26 cellular contexts compared by ENCODE assay signal in genomic region chr1:2973661-2974593, GRCh38. TPM values are rescaled to one million over a fixed set of nuclear protein-coding genes. Genes with fewer than 3 reads are reported as not detected.
A peak's percentile ranks its signal among the peaks of the same experiment; 100 is the strongest.
DNase-seq lines count a peak whose midpoint lies in the region; ATAC-seq, FAIRE-seq and TF ChIP-seq lines count a peak whose summit lies in the region.
"Had no signal": no experiment of that assay in that cellular context is flagged by ENCODE, and none has a peak within 500 bp of the region (broad histone marks: within the 10 kb centered on the region; RNA-seq: fewer than 3 reads in every experiment).

No MANE protein-coding gene starts in this region.

- peaks cover 3 to 5% of the 10 kb centered on the region in 2 donors for H3K27me3 Mint-ChIP-seq in CD8-positive, alpha-beta memory T cell

- H3K4me3 ChIP-seq in HepG2 (replicated peaks in 1 of 3; ENCODE audit: insufficient read depth in 1 of 3, low read depth in 2 of 3, low read length in 3 of 3), result no peak overlapping the region
- H3K4me3 ChIP-seq in testis, result no peak overlapping the region
- H3K4me3 ChIP-seq in CD8-positive, alpha-beta memory T cell (ENCODE audit: low read length), result no peak overlapping the region
- H3K4me3 ChIP-seq: cardiac muscle cell, gastrocnemius medialis, thyroid gland had no signal

- H3K9me3 Mint-ChIP-seq in CD8-positive, alpha-beta memory T cell, result no peaks in the 10 kb centered on the region
- H3K9me3 Mint-ChIP-seq: naive thymus-derived CD8-positive, alpha-beta T cell had no signal

- peaks cover 0 to 8% (median 1%) of the 10 kb centered on the region in 3 donors for H3K4me1 Mint-ChIP-seq in CD8-positive, alpha-beta memory T cell
- H3K4me1 Mint-ChIP-seq: H9 had no signal

- no peak overlapping the region for H3K9ac ChIP-seq in HepG2 (ENCODE audit: insufficient read depth, low read depth, low read length)
- H3K9ac ChIP-seq: SK-N-SH had no signal

- intact Hi-C loops in HepG2 (cut with micrococcal nuclease; ENCODE audit: unreplicated experiment) (no loop called here), testis (cut with DNase I; ENCODE audit: low total_unique reads) (no loop called here)

- H3K27ac ChIP-seq in HepG2 (ENCODE audit: extremely low read length, insufficient read depth, low read length), result no peak overlapping the region
- no peak overlapping the region for H3K27ac ChIP-seq in testis
- H3K27ac ChIP-seq in CD8-positive, alpha-beta memory T cell (ENCODE audit: low read depth, low read length), result no peak overlapping the region
- H3K27ac ChIP-seq: 22Rv1, cardiac muscle cell, gastrocnemius medialis, thyroid gland had no signal

- TF ChIP-seq EP300 in HepG2 (IDR thresholded peaks at IDR 0.05; ENCODE audit: low read depth in 2 of 2, low read length in 2 of 2) (no peak), HepG2 (CRISPR knock-in tag; IDR thresholded peaks at IDR 0.05; ENCODE audit: borderline replicate concordance) (no peak)

- no peak overlapping the region for H3K4me3 Mint-ChIP-seq in CD8-positive, alpha-beta memory T cell
- H3K4me3 Mint-ChIP-seq: H9; naive thymus-derived CD8-positive, alpha-beta T cell had no signal

- H3K79me2 ChIP-seq in HepG2 (ENCODE audit: insufficient read depth, low read length), result no peaks in the 10 kb centered on the region

- WGBS in HepG2 (ENCODE audit: low lambda C conversion rate), result 17% methylated on average over 1 of the region's 18 CpGs
- WGBS in testis, 2 donors, result 47 to 72% methylated on average over 3 to 18 of the region's 18 CpGs

- TF ChIP-seq POLR2A in HepG2 (IDR thresholded peaks at IDR 0.05; ENCODE audit: insufficient read depth in 1 of 2, low read depth in 2 of 2, low read length in 2 of 2), result no peak
- TF ChIP-seq POLR2A in testis (IDR thresholded peaks at IDR 0.05), result no peak

- no peak overlapping the region for H2AFZ ChIP-seq in HepG2 (ENCODE audit: low read length)

- CTCF ChIA-PET in HepG2 (lab: Yijun Ruan, JAX; ENCODE audit: low intra/inter-chr PET ratio, low total read pairs), result no interaction called here
- CTCF ChIA-PET in CD8-positive, alpha-beta memory T cell (lab: Charles Lee), result no interaction called here

- in situ Hi-C loops in HepG2 (cut with HindIII; ENCODE audit: extremely low pct_ligation_motif_present, low pct_unique_long_range_greater_than_20kb), result no loop called here

- ATAC-seq in HepG2 (no peak), GM19351 (IDR thresholded peaks at IDR 0.05; ENCODE audit: unreplicated experiment) (no peak), HG03175 (IDR thresholded peaks at IDR 0.05; ENCODE audit: unreplicated experiment) (no peak)
- ATAC-seq: gastrocnemius medialis; naive thymus-derived CD8-positive, alpha-beta T cell had no signal

- H3K9me3 ChIP-seq in HepG2 (ENCODE audit: low read length), result no peaks in the 10 kb centered on the region
- H3K9me3 ChIP-seq in testis, result no peaks in the 10 kb centered on the region
- no peaks in the 10 kb centered on the region for H3K9me3 ChIP-seq in CD8-positive, alpha-beta memory T cell (ENCODE audit: low read length)
- H3K9me3 ChIP-seq: gastrocnemius medialis, SK-N-SH, thyroid gland had no signal

- no peak for TF ChIP-seq RAD21 in HepG2 (CRISPR knock-in tag; IDR thresholded peaks at IDR 0.05)

- TF ChIP-seq CTCF in HepG2 (CRISPR knock-in tag; IDR thresholded peaks at IDR 0.05), result no peak
- TF ChIP-seq CTCF in testis (IDR thresholded peaks at IDR 0.05), result no peak

- no peak overlapping the region for H3K27ac Mint-ChIP-seq in CD8-positive, alpha-beta memory T cell
- H3K27ac Mint-ChIP-seq: H9; naive thymus-derived CD8-positive, alpha-beta T cell had no signal

- H3K4me1 ChIP-seq in HepG2 (ENCODE audit: insufficient read depth, low read length) (peaks cover 8% of the 10 kb centered on the region), testis (peaks cover 11% of the 10 kb centered on the region)
- H3K4me1 ChIP-seq in CD8-positive, alpha-beta memory T cell (ENCODE audit: insufficient read depth, low read length), result no peaks in the 10 kb centered on the region
- H3K4me1 ChIP-seq: gastrocnemius medialis, thyroid gland had no signal

- DNase-seq in activated CD4-positive, alpha-beta T cell treated with anti-CD3 and anti-CD28 coated beads for 1 hour, result peak; percentile 5
- DNase-seq in activated CD4-positive, alpha-beta T cell treated with anti-CD3 and anti-CD28 coated beads, Interleukin-2, amount 50 U/mL, for 1 hour, result no peak
- peak; percentile 68 for DNase-seq in UCSD-AML1 (lab: John Stamatoyannopoulos, UW; ENCODE audit: unreplicated experiment)
- DNase-seq in HepG2 (ENCODE audit: low spot score), result no peak
- peak; percentile 13 for DNase-seq in testis
- DNase-seq in CD8-positive, alpha-beta memory T cell, result no peak
- DNase-seq: AML-193; amygdala; COR-L47; H9; NCI-H1092 treated with DMSO at 0.1 percent for 48 hours; NCI-H2081 treated with DMSO at 0.1 percent for 48 hours; NK-92 treated with Interleukin-12 subunit alpha and Interleukin-12 subunit beta, amount 100 ng/mL, for 24 hours; SK-N-SH; T1000; thyroid gland had no signal

- FAIRE-seq in HepG2 (lab: Jason Lieb, UNC), result no peak

- H3K4me2 ChIP-seq in HepG2 (ENCODE audit: low read depth, low read length), result no peak overlapping the region
- H3K4me2 ChIP-seq: SK-N-SH had no signal

- no TSS peak for BruUV-seq in HepG2 (replicated peaks; lab: Mats Ljungman, UMichigan)

- H3K36me3 ChIP-seq in HepG2 (replicated peaks in 1 of 2; ENCODE audit: control insufficient read depth in 1 of 2, insufficient read depth in 2 of 2, low read length in 2 of 2), result no peaks in the 10 kb centered on the region
- no peaks in the 10 kb centered on the region for H3K36me3 ChIP-seq in testis (ENCODE audit: low read depth, missing control alignments)
- no peaks in the 10 kb centered on the region for H3K36me3 ChIP-seq in CD8-positive, alpha-beta memory T cell (ENCODE audit: insufficient read depth, low read length)
- H3K36me3 ChIP-seq: cardiac muscle cell, gastrocnemius medialis, thyroid gland had no signal

- no peaks in the 10 kb centered on the region for H4K20me1 ChIP-seq in HepG2 (ENCODE audit: insufficient read depth, low read length)

- H3K27me3 ChIP-seq in HepG2 (ENCODE audit: control insufficient read depth in 1 of 2, insufficient read depth in 2 of 2, low read length in 2 of 2), result peaks cover 12 to 32% of the 10 kb centered on the region in 2 experiments; a peak in 4 of 5 replicates
- no peaks in the 10 kb centered on the region for H3K27me3 ChIP-seq in testis
- no peaks in the 10 kb centered on the region for H3K27me3 ChIP-seq in CD8-positive, alpha-beta memory T cell (ENCODE audit: insufficient read depth, low read length, poor library complexity, severe bottlenecking)
- H3K27me3 ChIP-seq: cardiac muscle cell, thyroid gland had no signal

- POLR2A ChIA-PET in HepG2 (lab: Yijun Ruan, JAX), result no interaction called here
- POLR2A ChIA-PET in CD8-positive, alpha-beta memory T cell (lab: Charles Lee), result no interaction called here

- H3K36me3 Mint-ChIP-seq in CD8-positive, alpha-beta memory T cell, result no peaks in the 10 kb centered on the region
- H3K36me3 Mint-ChIP-seq: naive thymus-derived CD8-positive, alpha-beta T cell had no signal

TF ChIP-seq in HepG2, 621 proteins besides CTCF, POLR2A, EP300 and RAD21:
- TF ChIP-seq PAF1 (CRISPR knock-in tag; IDR thresholded peaks at IDR 0.05) (no peak), CREB1 (IDR thresholded peaks at IDR 0.05) (peak; percentile 59), CREB1 (CRISPR knock-in tag; IDR thresholded peaks at IDR 0.05) (no peak), NFE2L1 (CRISPR knock-in tag; IDR thresholded peaks at IDR 0.05; ENCODE audit: borderline replicate concordance) (no peak), ZNF205 (CRISPR knock-in tag; IDR thresholded peaks at IDR 0.05) (no peak)
TF ChIP-seq in HepG2: peak in this region for 1.

RNA-seq across cellular contexts. Expression of gene ACTRT2, which starts 47.3 kb away (rescaled TPM):
- not detected in 2 replicates for total RNA-seq in HepG2 (2016; rRNA removed; fragmentation: Illumina TruSeq; extraction: Trizol)
- total RNA-seq in HepG2 (2016; cell fraction: cytosol; rRNA removed; fragmentation: Illumina TruSeq; extraction: Trizol; ENCODE audit: low read depth), result not detected in 2 replicates
- total RNA-seq in HepG2 (2016; cell fraction: insoluble cytoplasmic fraction; rRNA removed; fragmentation: Illumina TruSeq; extraction: Trizol), result not detected in 2 replicates
- not detected in 2 replicates for total RNA-seq in HepG2 (2016; cell fraction: membrane; rRNA removed; fragmentation: Illumina TruSeq; extraction: Trizol)
- total RNA-seq in HepG2 (2016; cell fraction: nucleus; rRNA removed; fragmentation: Illumina TruSeq; extraction: Trizol), result not detected in 2 replicates
- not detected in 2 replicates for polyA plus RNA-seq in HepG2 (2011; rRNA removed)
- polyA plus RNA-seq in HepG2 (2011; cell fraction: cytosol; rRNA removed), result not detected in 2 replicates
- polyA plus RNA-seq in HepG2 (2011; cell fraction: nucleus; rRNA removed), result not detected in 2 replicates
- polyA plus RNA-seq in HepG2 (2012), result not detected in 2 replicates
- not detected in 2 replicates for polyA plus RNA-seq in HepG2 (2016; cell fraction: cytosol; fragmentation: Illumina TruSeq; extraction: Trizol; ENCODE audit: low read depth)
- not detected in 2 replicates for polyA plus RNA-seq in HepG2 (2016; cell fraction: insoluble cytoplasmic fraction; fragmentation: Illumina TruSeq; extraction: Trizol; ENCODE audit: low read depth)
- polyA plus RNA-seq in HepG2 (2016; cell fraction: membrane; fragmentation: Illumina TruSeq; extraction: Trizol; ENCODE audit: low read depth), result not detected in 2 replicates
- polyA plus RNA-seq in HepG2 (2016; cell fraction: nucleus; fragmentation: Illumina TruSeq; extraction: Trizol; ENCODE audit: insufficient read depth, low read depth), result not detected in 2 replicates
- polyA minus RNA-seq in HepG2 (2011; rRNA and poly(A)+ RNA removed; ENCODE audit: low replicate concordance), result not detected in 2 replicates
- not detected in 2 replicates for polyA minus RNA-seq in HepG2 (2011; cell fraction: cytosol; rRNA and poly(A)+ RNA removed)
- polyA minus RNA-seq in HepG2 (2011; cell fraction: nucleus; rRNA and poly(A)+ RNA removed), result not detected in 2 replicates
- 100 to 1,000 TPM in 1 of 2 donors, 10 to 100 TPM in 1; 64.2 to 143 TPM for total RNA-seq in testis
- 183 TPM for polyA plus RNA-seq in testis (ENCODE audit: insufficient read depth, low read depth, low replicate concordance)
- not detected for total RNA-seq in CD8-positive, alpha-beta memory T cell
- polyA plus RNA-seq in CD8-positive, alpha-beta memory T cell, result not detected
- total RNA-seq: cardiac muscle cell; gastrocnemius medialis; H9; HT1080; naive thymus-derived CD8-positive, alpha-beta T cell; NCI-H460; RPMI7951 had no signal
- polyA plus RNA-seq: cardiac muscle cell; esophagus; naive thymus-derived CD8-positive, alpha-beta T cell; SK-N-SH had no signal

Comparison
In these comparisons a context has a peak if more than half of its experiments do, and no peak if none do; other contexts are left out.
1. DNase-seq: peak in activated CD4-positive, alpha-beta T cell treated with anti-CD3 and anti-CD28 coated beads for 1 hour (single experiment), UCSD-AML1 (single experiment) and testis (single experiment); none in activated CD4-positive, alpha-beta T cell treated with anti-CD3 and anti-CD28 coated beads, Interleukin-2, amount 50 U/mL, for 1 hour (single experiment), HepG2 (single experiment) and CD8-positive, alpha-beta memory T cell (0 of 5).
2. RNA of gene ACTRT2, which starts 47.3 kb away (total RNA-seq): 64.2 to 143 TPM in testis; not detected in HepG2 and not detected in CD8-positive, alpha-beta memory T cell; every median in the first group is over 10 times any median in the second.